Comparison of ENCODE assay signal across 2 cellular contexts in genomic region chr1:3676581-3677410, GRCh38.
TF ChIP-seq lines count a peak whose summit lies in the region.

No MANE protein-coding gene starts in this region.

TF ChIP-seq in liver, 16 proteins besides CTCF, POLR2A, EP300 and RAD21:
- TF ChIP-seq NR2F2 (IDR thresholded peaks at IDR 0.05): no peak
- TF ChIP-seq GABPA (IDR thresholded peaks at IDR 0.05 in 1 of 2, conservative IDR thresholded peaks at IDR 0.05 in 1 of 2): no peak
- no peak for TF ChIP-seq FOXA1 (IDR thresholded peaks at IDR 0.05)
- TF ChIP-seq YY1 (IDR thresholded peaks at IDR 0.05): no peak
- TF ChIP-seq RXRA (IDR thresholded peaks at IDR 0.05): no peak
- no peak for TF ChIP-seq JUND (IDR thresholded peaks at IDR 0.05)
- no peak for TF ChIP-seq MAX (IDR thresholded peaks at IDR 0.05)
- TF ChIP-seq ATF3 (IDR thresholded peaks at IDR 0.05): no peak
- no peak for TF ChIP-seq ZBTB33 (IDR thresholded peaks at IDR 0.05)
- TF ChIP-seq TAF1 (conservative IDR thresholded peaks at IDR 0.05): no peak
- TF ChIP-seq HNF4A (conservative IDR thresholded peaks at IDR 0.05): no peak
- no peak for TF ChIP-seq FOXA2 (IDR thresholded peaks at IDR 0.05)
- no peak for TF ChIP-seq HNF4G (IDR thresholded peaks at IDR 0.05)
- no peak for TF ChIP-seq SP1 (IDR thresholded peaks at IDR 0.05)
- no peak for TF ChIP-seq EGR1 (IDR thresholded peaks at IDR 0.05; ENCODE audit: low read depth in 2 of 2)
- TF ChIP-seq REST (IDR thresholded peaks at IDR 0.05): no peak
TF ChIP-seq in liver: peak in this region for 0.

TF ChIP-seq in HepG2, 621 proteins besides CTCF, POLR2A, EP300 and RAD21:
- TF ChIP-seq SUZ12 (IDR thresholded peaks at IDR 0.05; ENCODE audit: low read depth, low read length): no peak
- TF ChIP-seq ZBTB49 (CRISPR knock-in tag; IDR thresholded peaks at IDR 0.05; ENCODE audit: borderline replicate concordance): no peak
- TF ChIP-seq NPAS2 (CRISPR knock-in tag; IDR thresholded peaks at IDR 0.05; ENCODE audit: borderline replicate concordance): no peak
- TF ChIP-seq ERF (CRISPR knock-in tag; IDR thresholded peaks at IDR 0.05): no peak
- no peak for TF ChIP-seq ZNF800 (CRISPR knock-in tag; IDR thresholded peaks at IDR 0.05)
- TF ChIP-seq ZNF510 (CRISPR knock-in tag; IDR thresholded peaks at IDR 0.05; ENCODE audit: low read depth): no peak
- TF ChIP-seq ZMYM4 (CRISPR knock-in tag; IDR thresholded peaks at IDR 0.05): no peak
- no peak for TF ChIP-seq CCDC6 (CRISPR knock-in tag; IDR thresholded peaks at IDR 0.05)
- TF ChIP-seq ZNF3 (CRISPR knock-in tag; IDR thresholded peaks at IDR 0.05): no peak
- TF ChIP-seq CEBPB (IDR thresholded peaks at IDR 0.05; ENCODE audit: borderline replicate concordance, low read depth, low read length): no peak
- no peak for TF ChIP-seq RXRA (CRISPR knock-in tag; IDR thresholded peaks at IDR 0.05)
- no peak for TF ChIP-seq ZNF598 (CRISPR knock-in tag; IDR thresholded peaks at IDR 0.05; ENCODE audit: borderline replicate concordance)
